In the genomic region with DNA sequence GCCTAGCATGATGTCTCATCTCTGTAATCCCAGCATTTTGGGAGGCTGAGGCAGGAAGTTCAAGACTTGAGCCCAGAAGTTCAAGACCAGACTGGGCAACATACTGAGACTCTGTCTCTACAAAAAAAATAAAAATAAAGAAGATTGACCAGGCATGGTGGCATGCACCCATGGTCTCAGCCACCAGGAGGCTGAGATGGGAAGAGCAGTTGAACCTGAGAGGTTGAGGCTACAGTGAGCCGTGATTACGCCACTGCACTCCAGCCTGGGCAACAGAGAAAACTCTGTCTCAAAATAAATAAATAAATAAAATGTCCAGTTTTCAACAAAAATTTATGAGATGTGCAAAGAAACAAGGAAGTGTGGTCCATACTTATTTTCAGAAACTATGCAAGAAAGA, we compare ENCODE assay signal across 20 cellular contexts. TPM values are rescaled to one million over a fixed set of nuclear protein-coding genes. Genes with fewer than 3 reads are reported as not detected.
A peak's percentile ranks its signal among the peaks of the same experiment; 100 is the strongest.
DNase-seq lines count a peak whose midpoint lies in the region; ATAC-seq and TF ChIP-seq lines count a peak whose summit lies in the region.
"Had no signal": no experiment of that assay in that cellular context is flagged by ENCODE, and none has a peak within 500 bp of the region (broad histone marks: within the 10 kb centered on the region; RNA-seq: fewer than 3 reads in every experiment).

No MANE protein-coding gene starts in this region.

- DNase-seq in GM12864 (ENCODE audit: low read depth) (no peak), IMR-90 (no peak), chondrocyte (ENCODE audit: low spot score) (no peak), neural crest cell (ENCODE audit: low read depth, low spot score) (no peak), SHP77 treated with DMSO at 0.1 percent for 48 hours (lab: John Stamatoyannopoulos, UW) (no peak), NCI-H526 treated with DMSO at 0.1 percent for 48 hours (lab: John Stamatoyannopoulos, UW) (no peak)
- DNase-seq: activated CD8-positive, alpha-beta memory T cell treated with anti-CD3 and anti-CD28 coated beads for 24 hours; activated naive CD8-positive, alpha-beta T cell treated with anti-CD3 and anti-CD28 coated beads, Interleukin-2, amount 10 ng/mL, durations not matched to agents 7 days and 5 days; C1 segment of cervical spinal cord; caudate nucleus; DMS 273 treated with DMSO at 0.1 percent for 48 hours; naive thymus-derived CD4-positive, alpha-beta T cell; NCI-H1105 treated with DMSO at 0.1 percent for 48 hours; NCI-H69; stimulated activated CD4-positive, alpha-beta T cell treated with anti-CD3 and anti-CD28 coated beads, Interleukin-4, amount 100 ng/mL, for 4 hours; uterus had no signal

- H4K91ac ChIP-seq in IMR-90 (ENCODE audit: insufficient read depth, low read depth, low read length), result no peak overlapping the region

- no peaks in the 10 kb centered on the region for H3K4me1 Mint-ChIP-seq in chondrocyte (ENCODE audit: low read depth)
- no peaks in the 10 kb centered on the region for H3K4me1 Mint-ChIP-seq in neural crest cell
- H3K4me1 Mint-ChIP-seq: activated naive CD8-positive, alpha-beta T cell treated with anti-CD3 and anti-CD28 coated beads, Interleukin-2, amount 10 ng/mL, durations not matched to agents 7 days and 5 days; naive thymus-derived CD4-positive, alpha-beta T cell had no signal

- H3K9me1 ChIP-seq in IMR-90 (ENCODE audit: insufficient read depth, low read length), result no peaks in the 10 kb centered on the region

- no peak for TF ChIP-seq RAD21 in IMR-90 (IDR thresholded peaks at IDR 0.05; ENCODE audit: low read length)

- no CpG with 5 or more reads among the region's 2 CpGs for WGBS in IMR-90 (ENCODE audit: extremely low coverage in 2 of 2, insufficient read length in 1 of 2), 2 experiments

- peaks cover 8% of the 10 kb centered on the region for H3K36me3 Mint-ChIP-seq in chondrocyte (ENCODE audit: low read depth)
- no peaks in the 10 kb centered on the region for H3K36me3 Mint-ChIP-seq in neural crest cell (ENCODE audit: low read depth)
- H3K36me3 Mint-ChIP-seq: activated naive CD8-positive, alpha-beta T cell treated with anti-CD3 and anti-CD28 coated beads, Interleukin-2, amount 10 ng/mL, durations not matched to agents 7 days and 5 days had no signal

- no peak overlapping the region for H3K18ac ChIP-seq in IMR-90 (ENCODE audit: low read depth, low read length)

- H3K27ac ChIP-seq in IMR-90 (ENCODE audit: insufficient read depth, low read length), result no peak overlapping the region
- H3K27ac ChIP-seq: skin epidermis, uterus had no signal

- no peak overlapping the region for H3K4me2 ChIP-seq in IMR-90 (ENCODE audit: low read depth, low read length)

- no peak overlapping the region for H4K5ac ChIP-seq in IMR-90 (ENCODE audit: low read depth, low read length)

- H2AK9ac ChIP-seq in IMR-90 (replicated peaks; ENCODE audit: low read depth, low read length, poor library complexity), result no peak overlapping the region

- no peak for TF ChIP-seq POLR2A in IMR-90 (IDR thresholded peaks at IDR 0.05; ENCODE audit: low read depth, low read length)

- no peak overlapping the region for H3K4me3 Mint-ChIP-seq in chondrocyte (ENCODE audit: unreplicated experiment)
- H3K4me3 Mint-ChIP-seq in neural crest cell, result no peak overlapping the region
- H3K4me3 Mint-ChIP-seq: activated naive CD8-positive, alpha-beta T cell treated with anti-CD3 and anti-CD28 coated beads, Interleukin-2, amount 10 ng/mL, durations not matched to agents 7 days and 5 days; activated T-helper 1 cell treated with anti-CD3 and anti-CD28 coated beads, Interleukin-12 subunit alpha, Interleukin-12 subunit beta, Interleukin-2, Interleukin-4 antibody, amounts not matched to agents 30 ng/mL and 10 ng/mL and 1 ng/mL, durations not matched to agents 14 hours and 24 hours and 36 hours; naive thymus-derived CD4-positive, alpha-beta T cell had no signal

- H3K27me3 Mint-ChIP-seq in chondrocyte (ENCODE audit: low read depth) (peaks cover 27% of the 10 kb centered on the region), neural crest cell (ENCODE audit: low read depth) (peaks cover 9% of the 10 kb centered on the region)

- in situ Hi-C loops in IMR-90 (cut with MboI; ENCODE audit: low sequenced_read_pairs), result no loop called here

- ATAC-seq in IMR-90 (ENCODE audit: low read depth), result no peak
- ATAC-seq in GM21381 (IDR thresholded peaks at IDR 0.05; ENCODE audit: unreplicated experiment), result no peak
- ATAC-seq: K562; naive thymus-derived CD4-positive, alpha-beta T cell had no signal

- no peak overlapping the region for H2BK5ac ChIP-seq in IMR-90 (ENCODE audit: low read depth, low read length, poor library complexity, severe bottlenecking)

- intact Hi-C loops in IMR-90 (cut with micrococcal nuclease), result no loop called here

- H3K27ac Mint-ChIP-seq in chondrocyte (ENCODE audit: unreplicated experiment), result no peak overlapping the region
- no peak overlapping the region for H3K27ac Mint-ChIP-seq in neural crest cell (ENCODE audit: unreplicated experiment)
- H3K27ac Mint-ChIP-seq: activated naive CD8-positive, alpha-beta T cell treated with anti-CD3 and anti-CD28 coated beads, Interleukin-2, amount 10 ng/mL, durations not matched to agents 7 days and 5 days; activated T-helper 1 cell treated with anti-CD3 and anti-CD28 coated beads, Interleukin-12 subunit alpha, Interleukin-12 subunit beta, Interleukin-2, Interleukin-4 antibody, amounts not matched to agents 30 ng/mL and 10 ng/mL and 1 ng/mL, durations not matched to agents 14 hours and 24 hours and 36 hours; naive thymus-derived CD4-positive, alpha-beta T cell had no signal

- CTCF ChIA-PET in IMR-90 (lab: Yijun Ruan, JAX), result no interaction called here

- dilution Hi-C loops in IMR-90 (cut with HindIII; ENCODE audit: low sequenced_read_pairs, unreplicated experiment), result no loop called here

- no peaks in the 10 kb centered on the region for H3K27me3 ChIP-seq in IMR-90 (ENCODE audit: control insufficient read depth, insufficient read depth, low read length)
- H3K27me3 ChIP-seq: uterus had no signal

- H3K4me1 ChIP-seq in IMR-90 (ENCODE audit: control insufficient read depth, insufficient read depth, low read length), result peaks cover 7% of the 10 kb centered on the region
- H3K4me1 ChIP-seq: uterus had no signal

- H2BK15ac ChIP-seq in IMR-90 (ENCODE audit: low read depth, low read length), result no peak overlapping the region

- no peaks in the 10 kb centered on the region for H3K36me3 ChIP-seq in IMR-90 (ENCODE audit: control insufficient read depth, insufficient read depth, low read length)
- H3K36me3 ChIP-seq: uterus had no signal

- H3K9me3 Mint-ChIP-seq in chondrocyte (ENCODE audit: low read depth) (peaks cover 13% of the 10 kb centered on the region), neural crest cell (no peaks in the 10 kb centered on the region)
- H3K9me3 Mint-ChIP-seq: activated naive CD8-positive, alpha-beta T cell treated with anti-CD3 and anti-CD28 coated beads, Interleukin-2, amount 10 ng/mL, durations not matched to agents 7 days and 5 days; activated T-helper 1 cell treated with anti-CD3 and anti-CD28 coated beads, Interleukin-12 subunit alpha, Interleukin-12 subunit beta, Interleukin-2, Interleukin-4 antibody, amounts not matched to agents 30 ng/mL and 10 ng/mL and 1 ng/mL, durations not matched to agents 14 hours and 24 hours and 36 hours; naive thymus-derived CD4-positive, alpha-beta T cell had no signal

- no peak overlapping the region for H3K56ac ChIP-seq in IMR-90 (ENCODE audit: extremely low read depth, insufficient read depth, low read length)

- H3K14ac ChIP-seq in IMR-90 (replicated peaks; ENCODE audit: low read depth, low read length), result no peak overlapping the region

- TF ChIP-seq CTCF in GM12864 (IDR thresholded peaks at IDR 0.05; ENCODE audit: low read depth, low read length, missing control alignments) (peak; percentile 16), IMR-90 (conservative IDR thresholded peaks at IDR 0.05; ENCODE audit: low read depth, low read length) (0 out of 2 replicates have a peak, but pooled peaks have one; percentile 6), chondrocyte (IDR thresholded peaks at IDR 0.05) (peak; percentile 29), neural crest cell (conservative IDR thresholded peaks at IDR 0.05) (peak; percentile 47)

- H2BK20ac ChIP-seq in IMR-90 (ENCODE audit: low read depth, low read length), result no peak overlapping the region

- no TSS peak for BruUV-seq in IMR-90 (replicated peaks; lab: Mats Ljungman, UMichigan)

- H2BK120ac ChIP-seq in IMR-90 (ENCODE audit: low read depth, low read length), result no peak overlapping the region

- H3K23ac ChIP-seq in IMR-90 (ENCODE audit: low read depth, low read length), result no peak overlapping the region

- POLR2A ChIA-PET in IMR-90 (lab: Charles Lee; ENCODE audit: unreplicated experiment), result no interaction called here

- no peak overlapping the region for H2AFZ ChIP-seq in IMR-90 (replicated peaks; ENCODE audit: low read length, poor library complexity)

- H3K79me1 ChIP-seq in IMR-90 (ENCODE audit: low read depth in 1 of 2, low read length in 2 of 2), result no peaks in the 10 kb centered on the region; a peak in 1 of 4 replicates

- H3K4ac ChIP-seq in IMR-90 (ENCODE audit: low read depth, low read length), result no peak overlapping the region

- H3K9ac ChIP-seq in IMR-90 (ENCODE audit: low read depth, low read length), result no peak overlapping the region

- H4K8ac ChIP-seq in IMR-90 (ENCODE audit: low read depth in 2 of 2, low read length in 2 of 2), result no peak overlapping the region

- no peaks in the 10 kb centered on the region for H4K20me1 ChIP-seq in IMR-90 (ENCODE audit: insufficient read depth, low read length)

- H3K4me3 ChIP-seq in GM12864 (ENCODE audit: low read depth, low read length) (no peak overlapping the region), IMR-90 (ENCODE audit: insufficient read depth, low read depth, low read length) (no peak overlapping the region)
- H3K4me3 ChIP-seq: K562, skin epidermis, uterus had no signal

- H2AK5ac ChIP-seq in IMR-90 (ENCODE audit: low read depth, low read length), result no peak overlapping the region

- no peaks in the 10 kb centered on the region for H3K9me3 ChIP-seq in IMR-90 (ENCODE audit: control insufficient read depth, insufficient read depth, low read length)
- H3K9me3 ChIP-seq: uterus had no signal

TF ChIP-seq in IMR-90, 13 proteins besides CTCF, POLR2A, EP300 and RAD21 (continues in another document):
- TF ChIP-seq BHLHE40 (IDR thresholded peaks at IDR 0.05; ENCODE audit: low read depth, low read length) (no peak), SMC3 (IDR thresholded peaks at IDR 0.05; ENCODE audit: low read depth, low read length) (no peak)

RNA-seq across cellular contexts. Expression of a gene that starts 28.3 kb away (rescaled TPM):
- total RNA-seq in IMR-90 (2012; rRNA removed), result 1.1 TPM in 2 replicates
- polyA plus RNA-seq in IMR-90 (2012; rRNA removed), result 0.30 and 0.44 TPM in 2 replicates
- polyA plus RNA-seq in IMR-90 (2012; cell fraction: cytosol; rRNA removed), result 0.15 and 0.18 TPM in 2 replicates
- polyA plus RNA-seq in IMR-90 (2012; cell fraction: nucleus; rRNA removed; ENCODE audit: low replicate concordance), result 0.08 and 0.49 TPM in 2 replicates
- total RNA-seq in chondrocyte, result 0.49 to 1.5 TPM (median 1.1 TPM) in 3 replicates
- 1.5 and 2.3 TPM in 2 replicates for total RNA-seq in neural crest cell
- total RNA-seq: activated T-helper 1 cell treated with anti-CD3 and anti-CD28 coated beads, Interleukin-12 subunit alpha, Interleukin-12 subunit beta, Interleukin-2, Interleukin-4 antibody, amounts not matched to agents 30 ng/mL and 10 ng/mL and 1 ng/mL, durations not matched to agents 14 hours and 24 hours and 36 hours; K562 had no signal
